ENCODE assay signal across 16 cellular contexts in the genomic region with DNA sequence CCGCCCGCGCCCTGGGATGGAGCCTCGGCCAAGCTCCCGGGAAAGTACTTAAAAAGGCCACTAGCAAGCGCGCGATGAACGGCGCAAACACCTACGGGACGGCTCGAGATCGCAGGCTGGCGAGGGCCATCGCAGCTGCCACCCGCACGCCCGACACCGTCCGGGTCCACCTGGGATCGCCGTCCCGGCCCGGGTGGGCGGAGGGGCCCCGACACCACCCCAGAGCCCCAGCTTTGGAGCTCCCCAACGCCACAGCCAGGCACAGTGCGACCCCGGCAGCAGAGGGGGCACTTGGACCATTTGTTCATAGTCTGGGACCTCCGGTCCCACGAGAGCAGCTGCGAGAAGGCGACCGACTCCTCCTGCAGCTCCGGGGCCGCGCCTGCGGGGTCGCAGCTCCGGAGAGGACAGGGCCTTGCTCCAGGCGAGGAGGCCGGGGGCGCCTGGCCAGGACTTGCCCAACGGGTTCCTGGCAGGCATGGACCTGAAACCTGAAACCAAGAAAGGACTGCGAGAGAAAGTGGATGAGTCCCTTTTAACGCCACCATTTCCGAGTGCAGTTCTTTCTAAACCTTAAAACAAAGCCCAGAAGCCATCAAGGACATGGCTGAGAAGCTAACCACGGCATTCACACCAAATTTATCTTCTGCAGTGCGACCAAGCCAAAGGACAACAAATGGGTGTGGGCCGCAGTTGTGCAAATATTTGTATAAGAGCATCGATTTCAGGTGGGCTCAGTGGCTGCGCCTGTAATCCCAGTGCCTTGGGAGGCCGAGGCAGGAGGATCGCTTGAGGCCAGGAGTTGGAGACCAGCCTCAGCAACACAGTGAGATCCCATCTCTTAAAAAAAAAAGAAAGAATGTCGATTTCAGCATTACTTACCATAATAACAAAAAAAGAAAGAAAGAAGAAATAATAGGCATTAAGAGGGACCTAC. TPM values are rescaled to one million over a fixed set of nuclear protein-coding genes. Genes with fewer than 3 reads are reported as not detected.
DNase-seq lines count a peak whose midpoint lies in the region; ATAC-seq and TF ChIP-seq lines count a peak whose summit lies in the region.
"Had no signal": no experiment of that assay in that cellular context is flagged by ENCODE, and none has a peak within 500 bp of the region (broad histone marks: within the 10 kb centered on the region; RNA-seq: fewer than 3 reads in every experiment).

No MANE protein-coding gene starts in this region.

- POLR2A ChIA-PET in CD4-positive, alpha-beta memory T cell (lab: Charles Lee; ENCODE audit: partially characterized antibody), result no interaction called here

- DNase-seq in GM23338 (ENCODE audit: low spot score) (peak; percentile 78), NCI-H526 (lab: John Stamatoyannopoulos, UW) (peak; percentile 37 to 87), hepatocyte (ENCODE audit: low spot score) (peak; percentile 56), neuronal stem cell (ENCODE audit: low spot score) (no peak), breast epithelium (ENCODE audit: low spot score in 2 of 2) (no peak)
- no peak for DNase-seq in activated naive CD4-positive, alpha-beta T cell treated with anti-CD3 and anti-CD28 coated beads, Interleukin-2, amount 50 U/mL, for 16 hours
- no peak for DNase-seq in CD4-positive, alpha-beta memory T cell
- DNase-seq: activated effector memory CD4-positive, alpha-beta T cell treated with anti-CD3 and anti-CD28 coated beads, Interleukin-2, amount 50 U/mL, for 16 hours; DMS153; NCI-H774; retina had no signal

- no peak overlapping the region for H3K27ac Mint-ChIP-seq in GM23338
- H3K27ac Mint-ChIP-seq in CD4-positive, alpha-beta memory T cell, result no peak overlapping the region
- H3K27ac Mint-ChIP-seq: natural killer cell treated with Interleukin-12 subunit alpha and Interleukin-12 subunit beta and Interleukin-15 and Interleukin-18, amount 100 ng/mL, for 72 hours; T-helper 1 cell treated with Interleukin-12 subunit alpha and Interleukin-12 subunit beta and Interleukin-4 antibody, amounts not matched to agents 30 μg/mL and 1 μg/mL, for 36 hours had no signal

- WGBS in hepatocyte (ENCODE audit: low lambda C conversion rate, missing lambda C conversion rate), result 59% methylated on average over 56 of the region's 56 CpGs
- WGBS in neuronal stem cell (ENCODE audit: extremely low coverage in 2 of 2, insufficient read length in 2 of 2, insufficient replicate concordance in 1 of 2), 2 donors, result no CpG with 5 or more reads among the region's 56 CpGs

- peak; percentile 94 for ATAC-seq in GM23338
- ATAC-seq: natural killer cell treated with Interleukin-12 subunit alpha and Interleukin-12 subunit beta and Interleukin-15 and Interleukin-18, amount 100 ng/mL, for 72 hours had no signal

- H3K36me3 ChIP-seq in GM23338 (ENCODE audit: insufficient read depth) (no peaks in the 10 kb centered on the region), hepatocyte (replicated peaks; ENCODE audit: insufficient read depth, low read depth) (no peaks in the 10 kb centered on the region), neuronal stem cell (replicated peaks in 1 of 2; ENCODE audit: control insufficient read depth in 2 of 2, insufficient read depth in 2 of 2, low read length in 2 of 2) (no peaks in the 10 kb centered on the region), breast epithelium (no peaks in the 10 kb centered on the region)
- no peaks in the 10 kb centered on the region for H3K36me3 ChIP-seq in CD4-positive, alpha-beta memory T cell (ENCODE audit: insufficient read depth, low read length)
- H3K36me3 ChIP-seq: ascending aorta had no signal

- no peaks in the 10 kb centered on the region for H3K79me2 ChIP-seq in GM23338 (replicated peaks; ENCODE audit: insufficient read depth)
- no peaks in the 10 kb centered on the region for H3K79me2 ChIP-seq in hepatocyte

- H4K8ac ChIP-seq in neuronal stem cell (ENCODE audit: low read depth, low read length), result no peak overlapping the region

- H3K9me2 ChIP-seq in GM23338 (ENCODE audit: insufficient read depth) (no peaks in the 10 kb centered on the region), hepatocyte (replicated peaks; ENCODE audit: insufficient read depth) (no peaks in the 10 kb centered on the region)

- no peak overlapping the region for H2BK120ac ChIP-seq in neuronal stem cell (ENCODE audit: low read depth, low read length)

- peak overlapping the region; percentile 44 for H3K18ac ChIP-seq in neuronal stem cell (ENCODE audit: low read length)

- peak overlapping the region; percentile 16 for H3K23ac ChIP-seq in neuronal stem cell (ENCODE audit: low read depth, low read length, poor library complexity)

- no peak overlapping the region for H2BK15ac ChIP-seq in neuronal stem cell (ENCODE audit: low read length)

- H3K9me3 ChIP-seq in hepatocyte (ENCODE audit: low read depth) (no peaks in the 10 kb centered on the region), neuronal stem cell (replicated peaks in 1 of 2; ENCODE audit: control insufficient read depth in 2 of 2, insufficient read depth in 1 of 2, low read depth in 1 of 2, low read length in 2 of 2) (no peaks in the 10 kb centered on the region), breast epithelium (no peaks in the 10 kb centered on the region)
- H3K9me3 ChIP-seq in CD4-positive, alpha-beta memory T cell (ENCODE audit: control insufficient read depth in 1 of 2, low read length in 2 of 2), result no peaks in the 10 kb centered on the region
- H3K9me3 ChIP-seq: ascending aorta had no signal

- H2BK12ac ChIP-seq in neuronal stem cell (ENCODE audit: low read length), result no peak overlapping the region

- no peak overlapping the region for H3K9ac ChIP-seq in neuronal stem cell (ENCODE audit: low read depth, low read length, poor library complexity)

- H3K27me3 Mint-ChIP-seq in GM23338 (ENCODE audit: insufficient read depth, low read depth, poor library complexity), result peaks cover 6% of the 10 kb centered on the region
- H3K27me3 Mint-ChIP-seq in CD4-positive, alpha-beta memory T cell, result peaks cover 2 to 6% of the 10 kb centered on the region in 2 donors

- no peaks in the 10 kb centered on the region for H3K36me3 Mint-ChIP-seq in GM23338 (ENCODE audit: low read depth)
- H3K36me3 Mint-ChIP-seq in CD4-positive, alpha-beta memory T cell, result no peaks in the 10 kb centered on the region
- H3K36me3 Mint-ChIP-seq: natural killer cell treated with Interleukin-12 subunit alpha and Interleukin-12 subunit beta and Interleukin-15 and Interleukin-18, amount 100 ng/mL, for 72 hours had no signal

- H3K4me3 ChIP-seq in GM23338 (peak overlapping the region; percentile 27; the same call in 1 of the 2 replicates), hepatocyte (no peak overlapping the region), neuronal stem cell (ENCODE audit: low read length in 2 of 2) (peak overlapping the region in 1 of 2 donors; percentile 63), breast epithelium (no peak overlapping the region)
- H3K4me3 ChIP-seq in CD4-positive, alpha-beta memory T cell (ENCODE audit: low read length in 2 of 2), result no peak overlapping the region
- H3K4me3 ChIP-seq: ascending aorta, coronary artery, lung had no signal

- no peak overlapping the region for H2AK5ac ChIP-seq in neuronal stem cell (ENCODE audit: low read depth, low read length)

- peak overlapping the region; percentile 91 for H2AFZ ChIP-seq in GM23338
- H2AFZ ChIP-seq in hepatocyte, result peak overlapping the region; percentile 60
- H2AFZ ChIP-seq in neuronal stem cell (ENCODE audit: low read length), result no peak overlapping the region

- H3K9me3 Mint-ChIP-seq in GM23338, result no peaks in the 10 kb centered on the region
- no peaks in the 10 kb centered on the region for H3K9me3 Mint-ChIP-seq in CD4-positive, alpha-beta memory T cell
- H3K9me3 Mint-ChIP-seq: natural killer cell treated with Interleukin-12 subunit alpha and Interleukin-12 subunit beta and Interleukin-15 and Interleukin-18, amount 100 ng/mL, for 72 hours; T-helper 1 cell treated with Interleukin-12 subunit alpha and Interleukin-12 subunit beta and Interleukin-4 antibody, amounts not matched to agents 30 μg/mL and 1 μg/mL, for 36 hours had no signal

- H3K79me1 ChIP-seq in neuronal stem cell (ENCODE audit: low read depth, low read length), result peaks cover 1% of the 10 kb centered on the region

- no peak for TF ChIP-seq POLR2A in breast epithelium (IDR thresholded peaks at IDR 0.05)

- no peak overlapping the region for H4K91ac ChIP-seq in neuronal stem cell (ENCODE audit: low read depth, low read length, poor library complexity)

- CTCF ChIA-PET in CD4-positive, alpha-beta memory T cell (lab: Charles Lee; ENCODE audit: partially characterized antibody), result no interaction called here

- H3K27ac ChIP-seq in GM23338 (ENCODE audit: low read depth), result no peak overlapping the region
- H3K27ac ChIP-seq in hepatocyte, result no peak overlapping the region
- H3K27ac ChIP-seq in neuronal stem cell (replicated peaks; ENCODE audit: low read length), result no peak overlapping the region
- no peak overlapping the region for H3K27ac ChIP-seq in breast epithelium
- H3K27ac ChIP-seq in CD4-positive, alpha-beta memory T cell (ENCODE audit: low read depth, low read length), result no peak overlapping the region
- H3K27ac ChIP-seq: ascending aorta, coronary artery had no signal

- no peaks in the 10 kb centered on the region for H3F3A ChIP-seq in GM23338 (replicated peaks; ENCODE audit: low read depth)

- H4K20me1 ChIP-seq in GM23338 (replicated peaks; ENCODE audit: insufficient read depth) (no peaks in the 10 kb centered on the region), hepatocyte (ENCODE audit: insufficient read depth, poor library complexity, severe bottlenecking) (no peaks in the 10 kb centered on the region)

- H3K4me1 ChIP-seq in GM23338 (ENCODE audit: insufficient read depth) (no peaks in the 10 kb centered on the region), hepatocyte (ENCODE audit: insufficient read depth) (peaks cover 4% of the 10 kb centered on the region), neuronal stem cell (ENCODE audit: control insufficient read depth in 2 of 2, insufficient read depth in 1 of 2, low read depth in 1 of 2, low read length in 2 of 2) (peaks cover 0 to 3% of the 10 kb centered on the region in 2 donors), breast epithelium (no peaks in the 10 kb centered on the region)
- no peaks in the 10 kb centered on the region for H3K4me1 ChIP-seq in CD4-positive, alpha-beta memory T cell (ENCODE audit: insufficient read depth, low read length)
- H3K4me1 ChIP-seq: ascending aorta had no signal

- H3K4me3 Mint-ChIP-seq in GM23338, result peak overlapping the region; percentile 30; the same call in 2 of the 3 replicates
- H3K4me3 Mint-ChIP-seq in CD4-positive, alpha-beta memory T cell, result no peak overlapping the region
- H3K4me3 Mint-ChIP-seq: natural killer cell treated with Interleukin-12 subunit alpha and Interleukin-12 subunit beta and Interleukin-15 and Interleukin-18, amount 100 ng/mL, for 72 hours; T-helper 1 cell treated with Interleukin-12 subunit alpha and Interleukin-12 subunit beta and Interleukin-4 antibody, amounts not matched to agents 30 μg/mL and 1 μg/mL, for 36 hours had no signal

- TF ChIP-seq CTCF in GM23338 (conservative IDR thresholded peaks at IDR 0.05; ENCODE audit: low read depth in 2 of 2) (peak; percentile 45 to 62), hepatocyte (IDR thresholded peaks at IDR 0.05; ENCODE audit: poor library complexity) (peak; percentile 45), breast epithelium (IDR thresholded peaks at IDR 0.05) (no peak)

- no peak overlapping the region for H2BK5ac ChIP-seq in neuronal stem cell (ENCODE audit: low read length)

- H3K4me2 ChIP-seq in GM23338, result peak overlapping the region; percentile 55; the same call in 1 of the 2 replicates
- H3K4me2 ChIP-seq in hepatocyte, result peak overlapping the region; percentile 81
- no peak overlapping the region for H3K4me2 ChIP-seq in neuronal stem cell (ENCODE audit: insufficient read depth, low read length, poor library complexity, severe bottlenecking)

- no peaks in the 10 kb centered on the region; the same call in 2 of the 3 replicates for H3K4me1 Mint-ChIP-seq in GM23338
- peaks cover 0 to 1% (median 0%) of the 10 kb centered on the region in 4 donors for H3K4me1 Mint-ChIP-seq in CD4-positive, alpha-beta memory T cell

- H3K14ac ChIP-seq in neuronal stem cell (ENCODE audit: low read length), result no peak overlapping the region

- H3K4ac ChIP-seq in neuronal stem cell (ENCODE audit: low read length), result no peak overlapping the region

- intact Hi-C loops in breast epithelium (cut with DNase I; ENCODE audit: low total_unique reads), result no loop called here
- intact Hi-C loops in CD4-positive, alpha-beta memory T cell (cut with micrococcal nuclease), result no loop called here

- H3K27me3 ChIP-seq in GM23338 (ENCODE audit: insufficient read depth) (no peaks in the 10 kb centered on the region), hepatocyte (no peaks in the 10 kb centered on the region), neuronal stem cell (ENCODE audit: control insufficient read depth in 3 of 3, insufficient read depth in 3 of 3, low read depth in 1 of 3, low read length in 3 of 3) (no peaks in the 10 kb centered on the region), breast epithelium (no peaks in the 10 kb centered on the region)
- H3K27me3 ChIP-seq in CD4-positive, alpha-beta memory T cell (ENCODE audit: insufficient read depth, low read length), result no peaks in the 10 kb centered on the region
- H3K27me3 ChIP-seq: ascending aorta had no signal

RNA-seq across cellular contexts. Expression of gene IMP4, which starts 54.0 kb away (rescaled TPM):
- 113 and 147 TPM in 2 replicates for total RNA-seq in GM23338 (2014; rRNA removed; shearing (Covaris generic))
- polyA plus RNA-seq in GM23338 (2016; fragmentation: Nextera tagmentation; extraction: Ambion mirVana) (87.8 and 88.6 TPM in 2 replicates), hepatocyte (56.4 and 80.9 TPM in 2 replicates)
- total RNA-seq in hepatocyte (49.1 and 52.4 TPM in 2 replicates), breast epithelium (100 to 1,000 TPM in 2 of 3 donors, 10 to 100 TPM in 1; 94.7 to 114 (median 113) TPM)
- 49.5 TPM for polyA plus RNA-seq in neuronal stem cell (2013, experiment 1 of 2)
- polyA plus RNA-seq in neuronal stem cell (2013, experiment 2 of 2), result 45.4 TPM
- 10 to 100 TPM; 72.6 to 73.9 TPM for total RNA-seq in CD4-positive, alpha-beta memory T cell
- polyA plus RNA-seq in CD4-positive, alpha-beta memory T cell, result 10 to 100 TPM; 92.8 to 96.7 TPM

Comparison
In these comparisons a context has a peak if more than half of its experiments do, and no peak if none do; other contexts are left out.
1. DNase-seq: peak in GM23338 (single experiment), NCI-H526 (2 of 2) and hepatocyte (single experiment); none in neuronal stem cell (single experiment), activated naive CD4-positive, alpha-beta T cell treated with anti-CD3 and anti-CD28 coated beads, Interleukin-2, amount 50 U/mL, for 16 hours (single experiment), breast epithelium (0 of 2) and CD4-positive, alpha-beta memory T cell (0 of 5).
2. CTCF ChIP-seq: peak in GM23338 (2 of 2) and hepatocyte (single experiment); none in breast epithelium (0 of 3).